2 cellular contexts compared by ENCODE assay signal in genomic region chr11:68535098-68535497, GRCh38.
TF ChIP-seq lines count a peak whose summit lies in the region.

No MANE protein-coding gene starts in this region.

TF ChIP-seq in SK-N-SH treated with all-trans-retinoic acid at 6 μM for 48 hours, 23 proteins besides CTCF, POLR2A, EP300 and RAD21:
- TF ChIP-seq CSRNP3 (CRISPR knock-in tag; IDR thresholded peaks at IDR 0.05) (no peak), TCF4 (CRISPR knock-in tag; IDR thresholded peaks at IDR 0.05; ENCODE audit: borderline replicate concordance) (peak; percentile 63; the same call in 1 of the 2 replicates)
TF ChIP-seq in SK-N-SH treated with all-trans-retinoic acid at 6 μM for 48 hours: peak in this region for 1.

TF ChIP-seq in HEK293T, 16 proteins besides CTCF, POLR2A, EP300 and RAD21 (continued from another document):
- TF ChIP-seq TARDBP (IDR thresholded peaks at IDR 0.05) (no peak), SP1 (IDR thresholded peaks at IDR 0.05) (no peak), BHLHE40 (IDR thresholded peaks at IDR 0.05; ENCODE audit: borderline replicate concordance) (no peak), FOXA1 (IDR thresholded peaks at IDR 0.05) (no peak), L3MBTL2 (conservative IDR thresholded peaks at IDR 0.05) (no peak), FOXM1 (IDR thresholded peaks at IDR 0.05; ENCODE audit: borderline replicate concordance) (no peak), ZNF384 (IDR thresholded peaks at IDR 0.05) (no peak), HDGF (IDR thresholded peaks at IDR 0.05; ENCODE audit: borderline replicate concordance) (no peak)
